Comparison of ENCODE assay signal across 9 cellular contexts in genomic region chr14:88599761-88600439, GRCh38. TPM values are rescaled to one million over a fixed set of nuclear protein-coding genes. Genes with fewer than 3 reads are reported as not detected.
A peak's percentile ranks its signal among the peaks of the same experiment; 100 is the strongest.
DNase-seq lines count a peak whose midpoint lies in the region; ATAC-seq and TF ChIP-seq lines count a peak whose summit lies in the region.
"Had no signal": no experiment of that assay in that cellular context is flagged by ENCODE, and none has a peak within 500 bp of the region (broad histone marks: within the 10 kb centered on the region; RNA-seq: fewer than 3 reads in every experiment).

No MANE protein-coding gene starts in this region.

- TF ChIP-seq CTCF in uterus (IDR thresholded peaks at IDR 0.05): no peak

- no peaks in the 10 kb centered on the region for H3K27me3 ChIP-seq in uterus

- ATAC-seq in GM18858 (IDR thresholded peaks at IDR 0.05; ENCODE audit: unreplicated experiment): peak; percentile 94
- ATAC-seq in GM21576 (IDR thresholded peaks at IDR 0.05; ENCODE audit: unreplicated experiment): peak; percentile 90
- peak; percentile 90 for ATAC-seq in HG03469 (IDR thresholded peaks at IDR 0.05; ENCODE audit: unreplicated experiment)
- ATAC-seq in naive thymus-derived CD8-positive, alpha-beta T cell: no peak
- ATAC-seq in left cardiac atrium: no peak

- no peak overlapping the region for H3K4me3 ChIP-seq in uterus

- peaks cover 15 to 34% (median 20%) of the 10 kb centered on the region in 4 donors for H3K4me1 Mint-ChIP-seq in naive thymus-derived CD8-positive, alpha-beta T cell

- no peaks in the 10 kb centered on the region for H3K36me3 ChIP-seq in uterus

- H3K9me3 Mint-ChIP-seq in naive thymus-derived CD8-positive, alpha-beta T cell: no peaks in the 10 kb centered on the region

- H3K36me3 Mint-ChIP-seq in naive thymus-derived CD8-positive, alpha-beta T cell: peaks cover 9 to 97% (median 33%) of the 10 kb centered on the region in 3 donors

- H3K27ac Mint-ChIP-seq in naive thymus-derived CD8-positive, alpha-beta T cell: peak overlapping the region; percentile 44 to 94 (median 79)

- H3K4me3 Mint-ChIP-seq in naive thymus-derived CD8-positive, alpha-beta T cell: peak overlapping the region in 4 of 10 donors; percentile 4 to 52 (median 32)

- H3K27ac ChIP-seq in uterus: no peak overlapping the region

- no peak for TF ChIP-seq POLR2A in uterus (IDR thresholded peaks at IDR 0.05)

- H3K27me3 Mint-ChIP-seq in naive thymus-derived CD8-positive, alpha-beta T cell: no peaks in the 10 kb centered on the region

- POLR2A ChIA-PET in naive thymus-derived CD8-positive, alpha-beta T cell (lab: Charles Lee): no interaction called here

- intact Hi-C loops in uterus (cut with DNase I; ENCODE audit: low total_unique reads): no loop called here
- intact Hi-C loops in left cardiac atrium (cut with DNase I): no loop called here

- no peak for DNase-seq in naive thymus-derived CD8-positive, alpha-beta T cell
- DNase-seq in ecto neural progenitor cell (ENCODE audit: low spot score): no peak
- DNase-seq in uterus: no peak
- DNase-seq in left cardiac atrium: no peak
- DNase-seq in NCI-H510A treated with DMSO at 0.1 percent for 48 hours (lab: John Stamatoyannopoulos, UW): no peak
- DNase-seq: islet precursor cell had no signal

- H3K9me3 ChIP-seq in uterus: no peaks in the 10 kb centered on the region

- H3K4me1 ChIP-seq in uterus: no peaks in the 10 kb centered on the region

RNA-seq across cellular contexts. Expression of gene ZC3H14, which starts 37.1 kb away (rescaled TPM):
- total RNA-seq in naive thymus-derived CD8-positive, alpha-beta T cell: 10 to 100 TPM; 58.3 to 60.5 TPM
- polyA plus RNA-seq in naive thymus-derived CD8-positive, alpha-beta T cell: 10 to 100 TPM; 36.4 to 54.5 (median 49.9) TPM
- total RNA-seq in uterus (10 to 100 TPM; 40.9 to 96.2 (median 69.7) TPM), left cardiac atrium (10 to 100 TPM; 38.0 to 41.4 TPM)

RNA-seq across cellular contexts. Expression of gene PTPN21, which starts 45.1 kb away (rescaled TPM):
- total RNA-seq in naive thymus-derived CD8-positive, alpha-beta T cell: not detected
- polyA plus RNA-seq in naive thymus-derived CD8-positive, alpha-beta T cell: not detected
- total RNA-seq in uterus (10 to 100 TPM in 3 of 4 donors, 1 to 10 TPM in 1; 6.5 to 37.7 (median 19.0) TPM), left cardiac atrium (10 to 100 TPM; 33.5 to 35.0 TPM)

Comparison
In these comparisons a context has a peak if more than half of its experiments do, and no peak if none do; other contexts are left out.
1. ATAC-seq: peak in GM18858 (single experiment), GM21576 (single experiment) and HG03469 (single experiment); none in naive thymus-derived CD8-positive, alpha-beta T cell (0 of 2) and left cardiac atrium (0 of 2).
2. RNA of gene PTPN21, which starts 45.1 kb away (total RNA-seq): 33.5 to 35.0 TPM in left cardiac atrium and 6.5 to 37.7 TPM in uterus; not detected in naive thymus-derived CD8-positive, alpha-beta T cell; every median in the first group is over 4 times any median in the second.